28 cellular contexts compared by ENCODE assay signal in the genomic region with DNA sequence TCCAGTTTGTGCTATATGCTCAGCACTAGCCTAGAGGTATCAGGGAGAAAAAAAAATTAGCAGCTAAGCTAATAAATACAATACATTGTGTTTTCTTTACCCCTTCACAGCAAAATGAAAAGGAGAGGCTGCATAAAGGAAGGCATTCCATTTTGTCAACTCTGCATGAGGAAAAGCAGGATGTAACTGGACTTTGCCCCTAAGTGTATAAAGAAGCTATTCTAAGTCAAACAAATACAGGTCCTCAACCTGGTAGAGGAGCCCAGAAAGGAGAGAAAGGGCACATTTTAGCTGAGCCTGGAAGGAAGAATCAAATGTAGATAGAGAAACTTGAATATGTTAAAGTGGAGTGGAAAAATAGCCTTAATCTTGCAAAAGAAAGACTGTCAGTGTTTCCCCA.
DNase-seq lines count a peak whose midpoint lies in the region; ATAC-seq and TF ChIP-seq lines count a peak whose summit lies in the region.
"Had no signal": no experiment of that assay in that cellular context is flagged by ENCODE, and none has a peak within 500 bp of the region (broad histone marks: within the 10 kb centered on the region; RNA-seq: fewer than 3 reads in every experiment).

No MANE protein-coding gene starts in this region.

- H2BK12ac ChIP-seq in mesenchymal stem cell (ENCODE audit: low read length in 2 of 2) = no peak overlapping the region

- H3F3A ChIP-seq in Loucy (ENCODE audit: low read depth) = no peaks in the 10 kb centered on the region
- H3F3A ChIP-seq in smooth muscle cell (ENCODE audit: low read depth) = no peaks in the 10 kb centered on the region

- DNase-seq in NCI-H146 (lab: John Stamatoyannopoulos, UW) (peak; percentile 52), NCI-H146 treated with DMSO at 0.1 percent for 48 hours (lab: John Stamatoyannopoulos, UW; ENCODE audit: unreplicated experiment) (no peak), mesenchymal stem cell (no peak), smooth muscle cell (lab: John Stamatoyannopoulos, UW; ENCODE audit: unreplicated experiment) (no peak), mammary epithelial cell (no peak)
- no peak for DNase-seq in stimulated activated CD4-positive, alpha-beta T cell treated with anti-CD3 and anti-CD28 coated beads, Interleukin-4, amount 100 ng/mL, for 4 hours
- DNase-seq: activated CD4-positive, alpha-beta T cell treated with anti-CD3 and anti-CD28 coated beads for 36 hours; activated CD8-positive, alpha-beta memory T cell treated with anti-CD3 and anti-CD28 coated beads, Interleukin-2, amount 50 U/mL, for 48 hours; activated CD8-positive, alpha-beta T cell treated with anti-CD3 and anti-CD28 coated beads for 36 hours; activated naive CD4-positive, alpha-beta T cell treated with anti-CD3 and anti-CD28 coated beads for 36 hours; CD4-positive, CD25-positive, alpha-beta regulatory T cell; dermis blood vessel endothelial cell; foreskin melanocyte; H7; heart right ventricle; kidney; midbrain; naive thymus-derived CD8-positive, alpha-beta T cell; NCI-H1105; NCI-H2029; NCI-H2227 treated with DMSO at 0.1 percent for 48 hours; NCI-H526 treated with DMSO at 0.1 percent for 48 hours; ovary; stimulated activated naive CD8-positive, alpha-beta T cell treated with anti-CD3 and anti-CD28 coated beads, Interleukin-15, Interleukin-2, amounts not matched to agents 100 U/mL and 50 U/mL, for 24 hours had no signal

- no peak overlapping the region for H3K18ac ChIP-seq in mesenchymal stem cell (ENCODE audit: low read depth in 1 of 2, low read length in 2 of 2)

- no peak overlapping the region for H3K14ac ChIP-seq in mesenchymal stem cell (ENCODE audit: low read length in 2 of 2)

- H3K4me1 ChIP-seq in Loucy (ENCODE audit: insufficient read depth, low read length, poor library complexity, severe bottlenecking) = peaks cover 17% of the 10 kb centered on the region
- peaks cover under 1% of the 10 kb centered on the region for H3K4me1 ChIP-seq in mesenchymal stem cell (ENCODE audit: control insufficient read depth, insufficient read depth, low read depth, low read length)
- H3K4me1 ChIP-seq in smooth muscle cell (ENCODE audit: low read depth) = peaks cover 21% of the 10 kb centered on the region
- H3K4me1 ChIP-seq in mammary epithelial cell (ENCODE audit: insufficient read depth, low read length) = no peaks in the 10 kb centered on the region
- H3K4me1 ChIP-seq: esophagus muscularis mucosa, heart right ventricle had no signal

- peak overlapping the region; percentile 69; the same call in 1 of the 2 replicates for H2AFZ ChIP-seq in Loucy (ENCODE audit: low read length)
- H2AFZ ChIP-seq in mesenchymal stem cell (ENCODE audit: low read depth, low read length) = no peak overlapping the region
- H2AFZ ChIP-seq in smooth muscle cell (ENCODE audit: low read depth) = peak overlapping the region; percentile 49
- H2AFZ ChIP-seq in mammary epithelial cell (ENCODE audit: low read depth, low read length) = no peak overlapping the region

- H3K27ac ChIP-seq in mesenchymal stem cell (ENCODE audit: low read length, poor library complexity, severe bottlenecking) = no peak overlapping the region
- H3K27ac ChIP-seq in smooth muscle cell (ENCODE audit: low read depth) = no peak overlapping the region
- no peak overlapping the region for H3K27ac ChIP-seq in mammary epithelial cell (ENCODE audit: insufficient read depth, low read depth, low read length)
- H3K27ac ChIP-seq: esophagus muscularis mucosa, heart right ventricle, ovary had no signal

- no peak overlapping the region for H3K9ac ChIP-seq in Loucy (ENCODE audit: low read depth, low read length, poor library complexity, severe bottlenecking)
- H3K9ac ChIP-seq in mesenchymal stem cell (ENCODE audit: low read length) = peak overlapping the region; percentile 34
- H3K9ac ChIP-seq in smooth muscle cell (ENCODE audit: low read depth) = no peak overlapping the region
- no peak overlapping the region for H3K9ac ChIP-seq in mammary epithelial cell (ENCODE audit: insufficient read depth, low read length)

- no peak overlapping the region for H4K8ac ChIP-seq in mesenchymal stem cell (ENCODE audit: low read length)

- H3K4me2 ChIP-seq in Loucy (ENCODE audit: low read depth, low read length, poor library complexity, severe bottlenecking) (peak overlapping the region; percentile 44), mesenchymal stem cell (ENCODE audit: low read length, poor library complexity, severe bottlenecking) (no peak overlapping the region), smooth muscle cell (no peak overlapping the region), mammary epithelial cell (ENCODE audit: insufficient read depth, low read depth, low read length) (no peak overlapping the region)

- CTCF ChIA-PET in mammary epithelial cell (lab: Charles Lee; ENCODE audit: low non-redundant PET) = no interaction called here

- H3K79me2 ChIP-seq in Loucy (ENCODE audit: insufficient read depth, low read length) (no peaks in the 10 kb centered on the region), smooth muscle cell (ENCODE audit: low read depth) (no peaks in the 10 kb centered on the region), mammary epithelial cell (ENCODE audit: insufficient read depth, low read length) (no peaks in the 10 kb centered on the region)

- H3K9me2 ChIP-seq in Loucy (replicated peaks; ENCODE audit: low read depth, low read length) = no peaks in the 10 kb centered on the region

- H4K91ac ChIP-seq in mesenchymal stem cell (ENCODE audit: low read length) = no peak overlapping the region

- H2BK5ac ChIP-seq in mesenchymal stem cell (ENCODE audit: low read depth, low read length, poor library complexity, severe bottlenecking) = no peak overlapping the region

- ATAC-seq in HG02763 (IDR thresholded peaks at IDR 0.05; ENCODE audit: unreplicated experiment) = no peak
- ATAC-seq: activated CD4-positive, alpha-beta T cell treated with anti-CD3 and anti-CD28 coated beads for 36 hours; activated CD8-positive, alpha-beta T cell treated with anti-CD3 and anti-CD28 coated beads for 36 hours; heart right ventricle; naive thymus-derived CD8-positive, alpha-beta T cell; Right ventricle myocardium inferior; stimulated activated naive CD8-positive, alpha-beta T cell treated with anti-CD3 and anti-CD28 coated beads, Interleukin-15, Interleukin-2, amounts not matched to agents 100 U/mL and 50 U/mL, for 24 hours had no signal

- in situ Hi-C loops in mammary epithelial cell (cut with MboI; ENCODE audit: low sequenced_read_pairs in 2 of 2) = no loop called here

- H3K9me3 ChIP-seq in Loucy (ENCODE audit: insufficient read depth, low read depth, low read length) (no peaks in the 10 kb centered on the region), mesenchymal stem cell (ENCODE audit: control insufficient read depth, low read length) (no peaks in the 10 kb centered on the region), smooth muscle cell (replicated peaks; ENCODE audit: low read depth) (no peaks in the 10 kb centered on the region), mammary epithelial cell (replicated peaks; ENCODE audit: insufficient read depth, low read length) (no peaks in the 10 kb centered on the region)
- H3K9me3 ChIP-seq: esophagus muscularis mucosa, heart right ventricle, ovary had no signal

- no TSS peak for BruUV-seq in mammary epithelial cell (replicated peaks; lab: Mats Ljungman, UMichigan)

- no peak overlapping the region for H2AK5ac ChIP-seq in mesenchymal stem cell (ENCODE audit: low read length, severe bottlenecking)

- intact Hi-C loops in mammary epithelial cell (cut with micrococcal nuclease) = no loop called here

- H2BK15ac ChIP-seq in mesenchymal stem cell (ENCODE audit: low read depth, poor library complexity, severe bottlenecking) = no peak overlapping the region

- H3K4me3 ChIP-seq in Loucy (ENCODE audit: low read length, poor library complexity, severe bottlenecking) = peak overlapping the region; percentile 4
- no peak overlapping the region for H3K4me3 ChIP-seq in mesenchymal stem cell (ENCODE audit: insufficient read depth in 1 of 2, low read depth in 1 of 2, low read length in 2 of 2)
- no peak overlapping the region for H3K4me3 ChIP-seq in smooth muscle cell
- no peak overlapping the region for H3K4me3 ChIP-seq in mammary epithelial cell (replicated peaks in 1 of 3; ENCODE audit: insufficient read depth in 1 of 3, low read depth in 2 of 3, low read length in 3 of 3)
- H3K4me3 ChIP-seq: esophagus muscularis mucosa, heart right ventricle, ovary had no signal

- dilution Hi-C loops in mammary epithelial cell (cut with HindIII; ENCODE audit: low sequenced_read_pairs) = no loop called here

- TF ChIP-seq CTCF in Loucy (conservative IDR thresholded peaks at IDR 0.05; ENCODE audit: low read length) = no peak
- TF ChIP-seq CTCF in smooth muscle cell (IDR thresholded peaks at IDR 0.05; ENCODE audit: borderline replicate concordance, insufficient read depth, poor library complexity, severe bottlenecking) = no peak
- TF ChIP-seq CTCF in mammary epithelial cell (conservative IDR thresholded peaks at IDR 0.05 in 1 of 2, IDR thresholded peaks at IDR 0.05 in 1 of 2; ENCODE audit: extremely low read depth in 1 of 2, insufficient read depth in 1 of 2, low read depth in 1 of 2, low read length in 2 of 2) = no peak

- no peak overlapping the region for H3K23ac ChIP-seq in mesenchymal stem cell (ENCODE audit: low read length in 2 of 2)

- H3K27me3 ChIP-seq in Loucy (ENCODE audit: insufficient read depth, low read length, poor library complexity, severe bottlenecking) (no peaks in the 10 kb centered on the region), mesenchymal stem cell (ENCODE audit: control insufficient read depth in 1 of 2, insufficient read depth in 1 of 2, low read length in 2 of 2) (no peaks in the 10 kb centered on the region), smooth muscle cell (ENCODE audit: low read depth) (no peaks in the 10 kb centered on the region), mammary epithelial cell (ENCODE audit: insufficient read depth, low read length) (peaks cover 10% of the 10 kb centered on the region)
- H3K27me3 ChIP-seq: esophagus muscularis mucosa, ovary had no signal

- no peak overlapping the region for H3K4ac ChIP-seq in mesenchymal stem cell (ENCODE audit: low read depth in 1 of 2, low read length in 2 of 2)

- H3K36me3 ChIP-seq in Loucy (ENCODE audit: insufficient read depth, low read length) (no peaks in the 10 kb centered on the region), mesenchymal stem cell (ENCODE audit: control insufficient read depth in 1 of 2, insufficient read depth in 2 of 2, low read depth in 1 of 2, low read length in 2 of 2) (no peaks in the 10 kb centered on the region), smooth muscle cell (ENCODE audit: low read depth) (no peaks in the 10 kb centered on the region), mammary epithelial cell (ENCODE audit: insufficient read depth, low read length) (no peaks in the 10 kb centered on the region)
- H3K36me3 ChIP-seq: esophagus muscularis mucosa, heart right ventricle, ovary had no signal

- H2BK120ac ChIP-seq in mesenchymal stem cell (ENCODE audit: low read depth, low read length) = no peak overlapping the region

- H4K20me1 ChIP-seq in Loucy (ENCODE audit: insufficient read depth, low read length, poor library complexity, severe bottlenecking) (no peaks in the 10 kb centered on the region), smooth muscle cell (ENCODE audit: low read depth) (no peaks in the 10 kb centered on the region), mammary epithelial cell (ENCODE audit: insufficient read depth, low read length) (no peaks in the 10 kb centered on the region)

- no peaks in the 10 kb centered on the region for H3K79me1 ChIP-seq in mesenchymal stem cell (replicated peaks; ENCODE audit: low read length, poor library complexity, severe bottlenecking)

Comparison
In these comparisons a context has a peak if more than half of its experiments do, and no peak if none do; other contexts are left out.
1. H2AFZ ChIP-seq: peak in Loucy (single experiment) and smooth muscle cell (single experiment); none in mesenchymal stem cell (single experiment) and mammary epithelial cell (single experiment).